Comparison of ENCODE assay signal across 13 cellular contexts in the genomic region with DNA sequence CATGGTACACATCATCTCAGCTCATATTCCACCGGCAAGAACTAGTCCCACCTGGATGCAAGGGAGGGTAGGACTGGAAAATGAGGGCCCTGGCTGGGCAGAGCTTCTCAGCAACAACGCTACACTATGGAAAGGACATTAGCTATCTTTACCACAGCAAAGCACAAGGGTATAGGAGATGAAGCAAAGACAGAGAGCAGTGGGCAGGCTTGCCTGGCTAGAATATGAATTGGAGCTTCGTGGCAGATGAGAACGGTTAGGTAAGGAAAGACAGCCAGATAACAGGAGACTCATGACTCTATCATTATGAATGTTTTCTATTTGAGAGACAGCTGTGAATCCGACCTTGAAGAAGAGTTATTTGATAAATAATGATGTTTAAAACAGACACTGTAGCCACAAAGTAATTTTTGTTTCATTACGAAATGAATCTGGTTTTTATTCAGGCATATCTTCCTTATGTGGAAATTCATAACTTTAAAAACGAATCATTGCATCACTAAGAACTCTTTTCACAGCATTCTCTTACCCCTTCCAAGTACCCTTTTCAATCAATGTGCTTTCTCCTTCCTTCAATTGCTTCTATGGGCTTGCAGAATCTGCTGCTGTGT. TPM values are rescaled to one million over a fixed set of nuclear protein-coding genes. Genes with fewer than 3 reads are reported as not detected.
A peak's percentile ranks its signal among the peaks of the same experiment; 100 is the strongest.
DNase-seq lines count a peak whose midpoint lies in the region; FAIRE-seq and TF ChIP-seq lines count a peak whose summit lies in the region.
"Had no signal": no experiment of that assay in that cellular context is flagged by ENCODE, and none has a peak within 500 bp of the region (broad histone marks: within the 10 kb centered on the region; RNA-seq: fewer than 3 reads in every experiment).

No MANE protein-coding gene starts in this region.

- peaks cover 3% of the 10 kb centered on the region for H3K9me3 ChIP-seq in SJSA1 (replicated peaks)
- no peaks in the 10 kb centered on the region for H3K9me3 ChIP-seq in osteoblast (ENCODE audit: low read depth, low read length)
- no peaks in the 10 kb centered on the region for H3K9me3 ChIP-seq in OCI-LY7 (ENCODE audit: low read length)
- H3K9me3 ChIP-seq: BE2C had no signal

- peaks cover 17% of the 10 kb centered on the region for H3K27me3 Mint-ChIP-seq in T-helper 2 cell treated with Interferon-gamma antibody and Interleukin-4, amounts not matched to agents 5 μg/mL and 100 μg/mL, for 36 hours (ENCODE audit: low read depth)

- H3K79me2 ChIP-seq in osteoblast (ENCODE audit: insufficient read depth, low read length), result no peaks in the 10 kb centered on the region
- H3K79me2 ChIP-seq in OCI-LY7 (ENCODE audit: insufficient read depth, low read depth, low read length), result no peaks in the 10 kb centered on the region

- no peaks in the 10 kb centered on the region for H4K20me1 ChIP-seq in osteoblast (ENCODE audit: insufficient read depth, low read length)
- H4K20me1 ChIP-seq in OCI-LY7 (ENCODE audit: insufficient read depth, low read length), result no peaks in the 10 kb centered on the region

- DNase-seq in AG10803 (ENCODE audit: low read depth) (peak; percentile 50), SJSA1 (ENCODE audit: low read depth in 1 of 2, low spot score in 2 of 2) (peak; percentile 80 to 82), bronchial epithelial cell (ENCODE audit: low read depth) (no peak), osteoblast (ENCODE audit: insufficient read length, low spot score, missing footprints) (no peak), OCI-LY7 (ENCODE audit: low spot score) (no peak), DMS53 treated with DMSO at 0.1 percent for 48 hours (lab: John Stamatoyannopoulos, UW; ENCODE audit: unreplicated experiment) (no peak)
- no peak for DNase-seq in T-helper 2 cell treated with Interferon-gamma antibody and Interleukin-4, amounts not matched to agents 5 μg/mL and 100 μg/mL, for 36 hours (ENCODE audit: low spot score)
- DNase-seq: BE2C; CD8-positive, alpha-beta T cell; NCI-H1436; NCI-H524 had no signal

- no peak overlapping the region for H3K27ac Mint-ChIP-seq in T-helper 2 cell treated with Interferon-gamma antibody and Interleukin-4, amounts not matched to agents 5 μg/mL and 100 μg/mL, for 36 hours
- H3K27ac Mint-ChIP-seq: CD8-positive, alpha-beta T cell; GM23338 had no signal

- H3K27me3 ChIP-seq in SJSA1 (replicated peaks) (no peaks in the 10 kb centered on the region), bronchial epithelial cell (ENCODE audit: control insufficient read depth, insufficient read depth, low read length) (no peaks in the 10 kb centered on the region), osteoblast (ENCODE audit: insufficient read depth, low read length) (no peaks in the 10 kb centered on the region)
- H3K27me3 ChIP-seq: BE2C had no signal

- intact Hi-C loops in OCI-LY7 (cut with micrococcal nuclease; ENCODE audit: unreplicated experiment), result loop anchor here (2.0 to 10.0 kb wide), 2 partner anchors 678 to 946 kb away; no protein-coding TSS in a partner anchor

- H3K4me3 Mint-ChIP-seq in T-helper 2 cell treated with Interferon-gamma antibody and Interleukin-4, amounts not matched to agents 5 μg/mL and 100 μg/mL, for 36 hours, result no peak overlapping the region
- H3K4me3 Mint-ChIP-seq: CD8-positive, alpha-beta T cell; GM23338 had no signal

- peak; percentile 43 for FAIRE-seq in bronchial epithelial cell (lab: Jason Lieb, UNC)

- H3K36me3 Mint-ChIP-seq in T-helper 2 cell treated with Interferon-gamma antibody and Interleukin-4, amounts not matched to agents 5 μg/mL and 100 μg/mL, for 36 hours (ENCODE audit: low read depth), result no peaks in the 10 kb centered on the region
- H3K36me3 Mint-ChIP-seq: CD8-positive, alpha-beta T cell had no signal

- POLR2A ChIA-PET in OCI-LY7 (lab: Charles Lee), result interaction anchor here (0.6 kb wide), 1 partner anchor 22 kb away, joined by 3 read pairs; no protein-coding TSS in a partner anchor

- TF ChIP-seq CTCF in AG10803 (conservative IDR thresholded peaks at IDR 0.05; ENCODE audit: low read length) (no peak), bronchial epithelial cell (IDR thresholded peaks at IDR 0.05; ENCODE audit: insufficient read depth, low read length, severe bottlenecking) (no peak), osteoblast (IDR thresholded peaks at IDR 0.05; ENCODE audit: extremely low read depth, low read depth, low read length) (no peak), OCI-LY7 (conservative IDR thresholded peaks at IDR 0.05; ENCODE audit: low read length) (no peak)

- no peak overlapping the region for H3K4me3 ChIP-seq in AG10803 (ENCODE audit: low read length)
- H3K4me3 ChIP-seq in SJSA1, result no peak overlapping the region
- no peak overlapping the region for H3K4me3 ChIP-seq in bronchial epithelial cell (ENCODE audit: low read depth, low read length)
- no peak overlapping the region for H3K4me3 ChIP-seq in osteoblast (ENCODE audit: insufficient read depth, low read length)
- no peak overlapping the region for H3K4me3 ChIP-seq in OCI-LY7 (ENCODE audit: low read depth, low read length, poor library complexity, severe bottlenecking)
- H3K4me3 ChIP-seq: GM23338 had no signal

- CTCF ChIA-PET in OCI-LY7 (lab: Charles Lee; ENCODE audit: unreplicated experiment), result no interaction called here

- no peaks in the 10 kb centered on the region for H3K9me2 ChIP-seq in OCI-LY7 (ENCODE audit: insufficient read depth, low read length)

- peak overlapping the region; percentile 33 for H2AFZ ChIP-seq in osteoblast (ENCODE audit: low read length)
- H2AFZ ChIP-seq in OCI-LY7 (ENCODE audit: low read length), result no peak overlapping the region
- H2AFZ ChIP-seq: GM23338 had no signal

- no peaks in the 10 kb centered on the region for H3K9me3 Mint-ChIP-seq in T-helper 2 cell treated with Interferon-gamma antibody and Interleukin-4, amounts not matched to agents 5 μg/mL and 100 μg/mL, for 36 hours
- H3K9me3 Mint-ChIP-seq: CD8-positive, alpha-beta T cell; GM23338 had no signal

- BruUV-seq in OCI-LY7 (replicated peaks; lab: Mats Ljungman, UMichigan), result no TSS peak

- H3K36me3 ChIP-seq in SJSA1, result 0 out of 2 replicates have a peak, but pooled peaks cover 4% of the 10 kb centered on the region
- H3K36me3 ChIP-seq in bronchial epithelial cell (ENCODE audit: control insufficient read depth, insufficient read depth, low read length), result no peaks in the 10 kb centered on the region
- H3K36me3 ChIP-seq in osteoblast (ENCODE audit: insufficient read depth, low read length), result no peaks in the 10 kb centered on the region
- no peaks in the 10 kb centered on the region for H3K36me3 ChIP-seq in OCI-LY7 (ENCODE audit: insufficient read depth, low read length)
- H3K36me3 ChIP-seq: BE2C had no signal

- peaks cover 68% of the 10 kb centered on the region for H3K4me1 ChIP-seq in SJSA1 (replicated peaks)
- H3K4me1 ChIP-seq in osteoblast (ENCODE audit: insufficient read depth, low read length), result peaks cover 44% of the 10 kb centered on the region
- no peaks in the 10 kb centered on the region for H3K4me1 ChIP-seq in OCI-LY7 (ENCODE audit: insufficient read depth, low read length, poor library complexity, severe bottlenecking)
- H3K4me1 ChIP-seq: BE2C had no signal

- H3K4me1 Mint-ChIP-seq in T-helper 2 cell treated with Interferon-gamma antibody and Interleukin-4, amounts not matched to agents 5 μg/mL and 100 μg/mL, for 36 hours (ENCODE audit: low read depth), result peaks cover 3% of the 10 kb centered on the region
- H3K4me1 Mint-ChIP-seq: GM23338 had no signal

- H3K27ac ChIP-seq in SJSA1, result no peak overlapping the region; the same call in 1 of the 2 replicates
- H3K27ac ChIP-seq in osteoblast (ENCODE audit: low read depth, low read length), result no peak overlapping the region
- no peak overlapping the region for H3K27ac ChIP-seq in OCI-LY7 (ENCODE audit: low read depth, low read length, poor library complexity, severe bottlenecking)
- H3K27ac ChIP-seq: KMS-11 had no signal

- H3K4me2 ChIP-seq in osteoblast (ENCODE audit: insufficient read depth, low read length) (no peak overlapping the region), OCI-LY7 (ENCODE audit: low read length) (no peak overlapping the region)
- H3K4me2 ChIP-seq: GM23338, KMS-11 had no signal

RNA-seq across cellular contexts. Expression of a gene that starts 59.1 kb away (rescaled TPM):
- 0.39 and 13.1 TPM in 2 replicates for total RNA-seq in SJSA1 (2014; rRNA removed; shearing (Covaris generic))
- 0.51 and 1.3 TPM in 2 replicates for total RNA-seq in bronchial epithelial cell
- total RNA-seq in osteoblast, result 0.29 and 0.36 TPM in 2 replicates
- 8.4 TPM in 2 replicates for total RNA-seq in OCI-LY7 (2014; rRNA removed; shearing (Covaris generic))
- 19.3 and 24.3 TPM in 2 replicates for total RNA-seq in OCI-LY7 (2022)

RNA-seq across cellular contexts. Expression of a gene that starts 59.4 kb away (rescaled TPM):
- total RNA-seq in SJSA1 (2014; rRNA removed; shearing (Covaris generic)), result 19.0 and 19.3 TPM in 2 replicates
- total RNA-seq in bronchial epithelial cell (3.7 and 61.1 TPM in 2 replicates), osteoblast (5.6 and 8.0 TPM in 2 replicates), OCI-LY7 (2022) (not detected in 2 replicates)
- not detected in 2 replicates for total RNA-seq in OCI-LY7 (2014; rRNA removed; shearing (Covaris generic))

Comparison
In these comparisons a context has a peak if more than half of its experiments do, and no peak if none do; other contexts are left out.
1. DNase-seq: peak in AG10803 (single experiment) and SJSA1 (2 of 2); none in bronchial epithelial cell (single experiment), osteoblast (single experiment), OCI-LY7 (single experiment), T-helper 2 cell treated with Interferon-gamma antibody and Interleukin-4, amounts not matched to agents 5 μg/mL and 100 μg/mL, for 36 hours (single experiment) and DMS53 treated with DMSO at 0.1 percent for 48 hours (single experiment).